ENCODE assay signal across 1 cellular context in the genomic region with DNA sequence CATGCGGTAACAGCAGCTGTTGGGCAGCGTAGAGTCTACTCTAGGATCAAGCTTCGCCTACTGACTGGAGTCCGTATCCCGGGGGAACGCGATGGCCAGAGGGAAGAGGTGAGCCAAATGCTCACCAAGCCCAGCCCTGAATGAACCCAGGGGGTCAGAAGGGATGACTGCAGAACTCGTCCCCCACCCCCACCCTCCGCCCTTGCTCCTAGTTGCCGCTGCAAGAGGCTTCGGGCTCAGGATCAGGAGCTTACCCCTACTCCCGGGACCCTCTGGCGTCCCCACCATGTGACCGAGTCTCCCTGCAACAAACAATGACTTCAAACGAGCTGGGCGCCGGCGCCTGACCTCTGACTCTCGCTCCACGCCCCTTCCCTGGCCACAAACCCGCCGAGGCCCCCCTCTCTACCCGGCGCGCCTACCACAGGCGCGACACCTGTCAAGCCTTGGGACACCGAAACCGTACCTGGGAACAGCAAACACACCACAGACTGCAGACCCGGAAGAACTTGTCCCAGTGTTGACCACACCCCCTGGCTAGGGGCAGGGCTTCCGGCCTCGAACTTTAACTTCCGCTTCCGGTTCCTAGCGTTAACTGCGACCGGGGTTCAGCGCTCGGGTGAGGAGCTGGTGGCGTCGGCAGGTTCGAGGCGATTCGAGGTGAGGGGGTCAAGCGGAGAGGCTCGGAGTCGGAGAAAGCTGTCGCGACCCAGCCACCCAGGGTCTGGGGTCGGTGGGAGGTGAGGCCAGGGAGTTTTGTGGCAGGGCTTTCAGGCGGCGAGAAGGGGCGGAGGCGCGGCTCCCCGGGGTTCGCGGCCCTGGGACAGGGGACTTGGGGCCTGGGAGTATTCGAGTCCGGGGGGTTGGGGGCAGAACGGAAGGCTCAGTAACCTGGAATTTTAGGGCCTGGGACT.
TF ChIP-seq lines count a peak whose summit lies in the region.

A gene (plus strand): TSS at position 594 of the 914 bp plus-strand sequence. CDS start 420 bp downstream, outside the sequence.

TF ChIP-seq in WTC11, 78 proteins besides CTCF, POLR2A, EP300 and RAD21 (continued from another document):
- TF ChIP-seq, protein P1, sequence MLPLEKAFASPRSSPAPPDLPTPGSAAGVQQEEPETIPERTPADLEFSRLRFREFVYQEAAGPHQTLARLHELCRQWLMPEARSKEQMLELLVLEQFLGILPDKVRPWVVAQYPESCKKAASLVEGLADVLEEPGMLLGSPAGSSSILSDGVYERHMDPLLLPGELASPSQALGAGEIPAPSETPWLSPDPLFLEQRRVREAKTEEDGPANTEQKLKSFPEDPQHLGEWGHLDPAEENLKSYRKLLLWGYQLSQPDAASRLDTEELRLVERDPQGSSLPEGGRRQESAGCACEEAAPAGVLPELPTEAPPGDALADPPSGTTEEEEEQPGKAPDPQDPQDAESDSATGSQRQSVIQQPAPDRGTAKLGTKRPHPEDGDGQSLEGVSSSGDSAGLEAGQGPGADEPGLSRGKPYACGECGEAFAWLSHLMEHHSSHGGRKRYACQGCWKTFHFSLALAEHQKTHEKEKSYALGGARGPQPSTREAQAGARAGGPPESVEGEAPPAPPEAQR (CRISPR knock-in tag; IDR thresholded peaks at IDR 0.05), result no peak
- TF ChIP-seq SMAD3 (CRISPR knock-in tag; IDR thresholded peaks at IDR 0.05; ENCODE audit: borderline replicate concordance) (0 out of 2 replicates have a peak, but pooled peaks have one; percentile 12), FOXP1 (CRISPR knock-in tag; IDR thresholded peaks at IDR 0.05; ENCODE audit: borderline replicate concordance) (no peak; the same call in 1 of the 2 replicates), FOXK1 (CRISPR knock-in tag; IDR thresholded peaks at IDR 0.05) (peak; percentile 98), TEAD1 (CRISPR knock-in tag; IDR thresholded peaks at IDR 0.05) (no peak)
- TF ChIP-seq, protein P2, sequence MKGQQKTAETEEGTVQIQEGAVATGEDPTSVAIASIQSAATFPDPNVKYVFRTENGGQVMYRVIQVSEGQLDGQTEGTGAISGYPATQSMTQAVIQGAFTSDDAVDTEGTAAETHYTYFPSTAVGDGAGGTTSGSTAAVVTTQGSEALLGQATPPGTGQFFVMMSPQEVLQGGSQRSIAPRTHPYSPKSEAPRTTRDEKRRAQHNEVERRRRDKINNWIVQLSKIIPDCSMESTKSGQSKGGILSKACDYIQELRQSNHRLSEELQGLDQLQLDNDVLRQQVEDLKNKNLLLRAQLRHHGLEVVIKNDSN (CRISPR knock-in tag; IDR thresholded peaks at IDR 0.05), result peak; percentile 80
